ENCODE assay signal across 15 cellular contexts in genomic region chr11:67301313-67301921, GRCh38. TPM values are rescaled to one million over a fixed set of nuclear protein-coding genes. Genes with fewer than 3 reads are reported as not detected.
DNase-seq lines count a peak whose midpoint lies in the region; ATAC-seq and TF ChIP-seq lines count a peak whose summit lies in the region.
"Had no signal": no experiment of that assay in that cellular context is flagged by ENCODE, and none has a peak within 500 bp of the region (broad histone marks: within the 10 kb centered on the region; RNA-seq: fewer than 3 reads in every experiment).

No MANE protein-coding gene starts in this region.

- peaks cover 13% of the 10 kb centered on the region for H3K36me3 Mint-ChIP-seq in glutamatergic neuron (ENCODE audit: unreplicated experiment)

- DNase-seq in Right ventricle myocardium inferior (ENCODE audit: missing footprints) (peak; percentile 50), left cardiac atrium (no peak), glutamatergic neuron (peak; percentile 38), mucosa of descending colon (peak in 2 of 3 donors; percentile 50 to 60), vagina (ENCODE audit: extremely low spot score in 2 of 2) (no peak), glomerular visceral epithelial cell (ENCODE audit: extremely low spot score) (no peak), OCI-M1 (lab: John Stamatoyannopoulos, UW) (no peak), NCI-H345 treated with DMSO at 0.1 percent for 48 hours (lab: John Stamatoyannopoulos, UW; ENCODE audit: unreplicated experiment) (no peak)
- DNase-seq: activated CD8-positive, alpha-beta T cell treated with anti-CD3 and anti-CD28 coated beads, Interleukin-2, amount 10 ng/mL, durations not matched to agents 7 days and 5 days; activated gamma-delta T cell treated with Interleukin-2 at 50 U/mL for 16 hours; NCI-H1417 treated with DMSO at 0.1 percent for 48 hours; stimulated activated CD4-positive, alpha-beta T cell treated with anti-CD3 and anti-CD28 coated beads, Interleukin-15, amount 100 ng/mL, for 24 hours; T-helper 9 cell had no signal

- no peak for TF ChIP-seq POLR2A in vagina (IDR thresholded peaks at IDR 0.05)

- H3K4me3 ChIP-seq in mucosa of descending colon: no peak overlapping the region
- no peak overlapping the region for H3K4me3 ChIP-seq in vagina
- H3K4me3 ChIP-seq: lung had no signal

- no peaks in the 10 kb centered on the region for H3K27me3 ChIP-seq in vagina
- H3K27me3 ChIP-seq: thyroid gland had no signal

- ATAC-seq in Right ventricle myocardium inferior (no peak), left cardiac atrium (no peak), mucosa of descending colon (no peak)
- ATAC-seq: activated CD8-positive, alpha-beta T cell treated with anti-CD3 and anti-CD28 coated beads, Interleukin-2, amount 10 ng/mL, durations not matched to agents 7 days and 5 days had no signal

- H3K4me1 ChIP-seq in mucosa of descending colon (ENCODE audit: low read depth) (peaks cover 11% of the 10 kb centered on the region), vagina (peaks cover 36% of the 10 kb centered on the region)

- peak overlapping the region; percentile 89 for H3K27ac ChIP-seq in vagina

- H3K4me3 Mint-ChIP-seq in glutamatergic neuron (ENCODE audit: unreplicated experiment): no peak overlapping the region

- H3K9me3 Mint-ChIP-seq in glutamatergic neuron (ENCODE audit: unreplicated experiment): peaks cover 3% of the 10 kb centered on the region

- TF ChIP-seq CTCF in glutamatergic neuron (IDR thresholded peaks at IDR 0.05; ENCODE audit: partially characterized antibody, unreplicated experiment) (no peak), mucosa of descending colon (IDR thresholded peaks at IDR 0.05) (no peak), vagina (IDR thresholded peaks at IDR 0.05) (no peak)

- H3K36me3 ChIP-seq in mucosa of descending colon (ENCODE audit: low read depth) (no peaks in the 10 kb centered on the region), vagina (peaks cover 0 to 44% of the 10 kb centered on the region in 2 donors)

- H3K4me1 Mint-ChIP-seq in glutamatergic neuron (ENCODE audit: low read depth, unreplicated experiment): peaks cover 8% of the 10 kb centered on the region

- H3K27me3 Mint-ChIP-seq in glutamatergic neuron (ENCODE audit: unreplicated experiment): peaks cover 4% of the 10 kb centered on the region

- H3K9me3 ChIP-seq in mucosa of descending colon (no peaks in the 10 kb centered on the region), vagina (no peaks in the 10 kb centered on the region)
- H3K9me3 ChIP-seq: thyroid gland had no signal

- intact Hi-C loops in Right ventricle myocardium inferior (cut with DNase I): no loop called here
- intact Hi-C loops in left cardiac atrium (cut with DNase I): no loop called here
- intact Hi-C loops in mucosa of descending colon (cut with DNase I, micrococcal nuclease): no loop called here
- intact Hi-C loops in vagina (cut with DNase I): no loop called here

- peak overlapping the region; percentile 93 for H3K27ac Mint-ChIP-seq in glutamatergic neuron (ENCODE audit: unreplicated experiment)
- H3K27ac Mint-ChIP-seq: activated CD8-positive, alpha-beta T cell treated with anti-CD3 and anti-CD28 coated beads, Interleukin-2, amount 10 ng/mL, durations not matched to agents 7 days and 5 days had no signal

RNA-seq across cellular contexts. Expression of gene SSH3, which starts 1.9 kb away (rescaled TPM):
- total RNA-seq in Right ventricle myocardium inferior (15.8 TPM), left cardiac atrium (10 to 100 TPM; 18.1 to 22.2 TPM), glutamatergic neuron (ENCODE audit: unreplicated experiment) (8.3 TPM), mucosa of descending colon (10 to 100 TPM; 55.8 to 87.0 (median 57.6) TPM), vagina (98.0 TPM)

RNA-seq across cellular contexts. Expression of gene ANKRD13D, which starts 12.3 kb away (rescaled TPM):
- total RNA-seq in Right ventricle myocardium inferior (15.2 TPM), left cardiac atrium (10 to 100 TPM; 22.1 to 22.6 TPM), glutamatergic neuron (ENCODE audit: unreplicated experiment) (109 TPM), mucosa of descending colon (10 to 100 TPM; 20.0 to 46.3 (median 26.7) TPM), vagina (62.9 TPM)

RNA-seq across cellular contexts. Expression of gene GRK2, which starts 35.1 kb away (rescaled TPM):
- total RNA-seq in Right ventricle myocardium inferior: 54.1 TPM
- total RNA-seq in left cardiac atrium: 10 to 100 TPM; 51.6 to 52.6 TPM
- 52.2 TPM for total RNA-seq in glutamatergic neuron (ENCODE audit: unreplicated experiment)
- total RNA-seq in mucosa of descending colon: 100 to 1,000 TPM in 2 of 3 donors, 10 to 100 TPM in 1; 86.8 to 114 (median 106) TPM
- 100 TPM for total RNA-seq in vagina

RNA-seq across cellular contexts. Expression of gene POLD4, which starts 51.9 kb away (rescaled TPM):
- total RNA-seq in Right ventricle myocardium inferior (49.7 TPM), left cardiac atrium (10 to 100 TPM; 54.5 to 59.3 TPM), glutamatergic neuron (ENCODE audit: unreplicated experiment) (15.4 TPM), mucosa of descending colon (100 to 1,000 TPM; 130 to 266 (median 201) TPM), vagina (80.0 TPM)

Comparison
In these comparisons a context has a peak if more than half of its experiments do, and no peak if none do; other contexts are left out.
1. DNase-seq: peak in Right ventricle myocardium inferior (single experiment), glutamatergic neuron (single experiment) and mucosa of descending colon (2 of 3); none in left cardiac atrium (single experiment), vagina (0 of 2), glomerular visceral epithelial cell (single experiment), OCI-M1 (single experiment) and NCI-H345 treated with DMSO at 0.1 percent for 48 hours (single experiment).